In the genomic region with DNA sequence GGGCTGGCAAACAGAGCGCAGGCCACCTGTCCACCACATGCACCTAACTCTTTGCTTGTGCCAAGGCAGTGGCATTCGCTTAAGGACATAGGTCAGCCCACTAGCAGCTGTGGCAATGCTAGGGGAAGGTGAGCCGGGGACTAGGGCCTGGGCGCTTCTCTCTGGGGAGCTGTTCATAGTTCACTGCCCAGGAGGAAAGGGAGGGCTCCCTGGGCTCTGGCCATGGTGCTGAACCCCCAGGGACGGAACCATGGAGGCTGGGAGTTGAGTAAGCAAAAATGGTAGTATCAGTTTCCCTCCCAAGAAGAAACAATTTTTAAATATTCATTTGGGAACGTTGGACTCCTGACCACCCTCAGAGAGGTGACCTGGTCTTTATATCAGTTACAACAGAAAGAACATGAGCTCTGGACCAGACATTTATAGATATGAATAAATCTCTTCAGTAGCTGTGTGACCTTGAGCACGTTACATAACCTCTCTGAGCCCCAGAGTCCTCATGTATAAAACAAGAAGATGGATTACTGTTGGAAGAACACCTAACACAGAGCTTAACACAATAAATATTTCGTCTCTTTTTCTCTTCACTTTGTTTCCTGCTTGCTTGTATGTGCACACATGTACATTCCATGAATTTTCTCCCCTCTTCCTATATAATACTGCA, we compare ENCODE assay signal across 10 cellular contexts.
DNase-seq lines count a peak whose midpoint lies in the region; ATAC-seq, FAIRE-seq and TF ChIP-seq lines count a peak whose summit lies in the region.
"Had no signal": no experiment of that assay in that cellular context is flagged by ENCODE, and none has a peak within 500 bp of the region (broad histone marks: within the 10 kb centered on the region; RNA-seq: fewer than 3 reads in every experiment).

No MANE protein-coding gene starts in this region.

- no peak overlapping the region for H3K27ac Mint-ChIP-seq in activated CD4-positive, alpha-beta memory T cell treated with anti-CD3 and anti-CD28 coated beads for 36 hours
- no peak overlapping the region for H3K27ac Mint-ChIP-seq in activated CD4-positive, alpha-beta memory T cell treated with anti-CD3 and anti-CD28 coated beads, Interleukin-2, amount 10 ng/mL, durations not matched to agents 7 days and 5 days
- no peak overlapping the region for H3K27ac Mint-ChIP-seq in activated CD8-positive, alpha-beta T cell treated with anti-CD3 and anti-CD28 coated beads, Interleukin-2, amount 10 ng/mL, durations not matched to agents 7 days and 5 days
- no peak overlapping the region for H3K27ac Mint-ChIP-seq in progenitor cell of endocrine pancreas

- H3K4me1 Mint-ChIP-seq in activated CD4-positive, alpha-beta memory T cell treated with anti-CD3 and anti-CD28 coated beads for 36 hours (ENCODE audit: low read depth): no peaks in the 10 kb centered on the region
- H3K4me1 Mint-ChIP-seq in activated CD4-positive, alpha-beta memory T cell treated with anti-CD3 and anti-CD28 coated beads, Interleukin-2, amount 10 ng/mL, durations not matched to agents 7 days and 5 days: no peaks in the 10 kb centered on the region
- H3K4me1 Mint-ChIP-seq in activated CD8-positive, alpha-beta T cell treated with anti-CD3 and anti-CD28 coated beads, Interleukin-2, amount 10 ng/mL, durations not matched to agents 7 days and 5 days (ENCODE audit: low read depth): no peaks in the 10 kb centered on the region
- H3K4me1 Mint-ChIP-seq in progenitor cell of endocrine pancreas (ENCODE audit: low read depth): no peaks in the 10 kb centered on the region

- DNase-seq in activated CD4-positive, alpha-beta memory T cell treated with anti-CD3 and anti-CD28 coated beads for 36 hours: peak; percentile 14
- DNase-seq in activated CD4-positive, alpha-beta memory T cell treated with anti-CD3 and anti-CD28 coated beads, Interleukin-2, amount 10 ng/mL, durations not matched to agents 7 days and 5 days: no peak
- DNase-seq in HTR-8/SVneo (ENCODE audit: insufficient read length, low spot score) (peak; percentile 8), progenitor cell of endocrine pancreas (ENCODE audit: low spot score, unreplicated experiment) (peak; percentile 69), AML-193 (lab: John Stamatoyannopoulos, UW) (no peak), SW480 (ENCODE audit: low spot score) (no peak)
- peak; percentile 24 for DNase-seq in activated CD8-positive, alpha-beta T cell treated with anti-CD3 and anti-CD28 coated beads, Interleukin-2, amount 10 ng/mL, durations not matched to agents 7 days and 5 days
- DNase-seq: amygdala, hypothalamus had no signal

- H3K36me3 Mint-ChIP-seq in activated CD4-positive, alpha-beta memory T cell treated with anti-CD3 and anti-CD28 coated beads for 36 hours: no peaks in the 10 kb centered on the region
- H3K36me3 Mint-ChIP-seq in activated CD4-positive, alpha-beta memory T cell treated with anti-CD3 and anti-CD28 coated beads, Interleukin-2, amount 10 ng/mL, durations not matched to agents 7 days and 5 days (ENCODE audit: low read depth): no peaks in the 10 kb centered on the region
- no peaks in the 10 kb centered on the region for H3K36me3 Mint-ChIP-seq in activated CD8-positive, alpha-beta T cell treated with anti-CD3 and anti-CD28 coated beads, Interleukin-2, amount 10 ng/mL, durations not matched to agents 7 days and 5 days (ENCODE audit: low read depth)
- H3K36me3 Mint-ChIP-seq in progenitor cell of endocrine pancreas (ENCODE audit: insufficient read depth): no peaks in the 10 kb centered on the region

- intact Hi-C loops in activated CD4-positive, alpha-beta memory T cell treated with anti-CD3 and anti-CD28 coated beads for 36 hours (cut with micrococcal nuclease): no loop called here

- FAIRE-seq in HTR-8/SVneo (lab: Jason Lieb, UNC): no peak

- no peaks in the 10 kb centered on the region for H3K27me3 Mint-ChIP-seq in activated CD4-positive, alpha-beta memory T cell treated with anti-CD3 and anti-CD28 coated beads for 36 hours
- H3K27me3 Mint-ChIP-seq in activated CD4-positive, alpha-beta memory T cell treated with anti-CD3 and anti-CD28 coated beads, Interleukin-2, amount 10 ng/mL, durations not matched to agents 7 days and 5 days: no peaks in the 10 kb centered on the region
- H3K27me3 Mint-ChIP-seq in activated CD8-positive, alpha-beta T cell treated with anti-CD3 and anti-CD28 coated beads, Interleukin-2, amount 10 ng/mL, durations not matched to agents 7 days and 5 days (ENCODE audit: low read depth): no peaks in the 10 kb centered on the region
- H3K27me3 Mint-ChIP-seq in progenitor cell of endocrine pancreas: peaks cover 36% of the 10 kb centered on the region

- H3K4me3 Mint-ChIP-seq in activated CD4-positive, alpha-beta memory T cell treated with anti-CD3 and anti-CD28 coated beads for 36 hours: no peak overlapping the region
- no peak overlapping the region for H3K4me3 Mint-ChIP-seq in activated CD4-positive, alpha-beta memory T cell treated with anti-CD3 and anti-CD28 coated beads, Interleukin-2, amount 10 ng/mL, durations not matched to agents 7 days and 5 days
- no peak overlapping the region for H3K4me3 Mint-ChIP-seq in activated CD8-positive, alpha-beta T cell treated with anti-CD3 and anti-CD28 coated beads, Interleukin-2, amount 10 ng/mL, durations not matched to agents 7 days and 5 days
- H3K4me3 Mint-ChIP-seq in progenitor cell of endocrine pancreas (ENCODE audit: low read depth): no peak overlapping the region

- no peak for ATAC-seq in activated CD8-positive, alpha-beta T cell treated with anti-CD3 and anti-CD28 coated beads, Interleukin-2, amount 10 ng/mL, durations not matched to agents 7 days and 5 days
- no peak for ATAC-seq in HG03159 (IDR thresholded peaks at IDR 0.05; ENCODE audit: unreplicated experiment)

- no peaks in the 10 kb centered on the region for H3K9me3 Mint-ChIP-seq in activated CD4-positive, alpha-beta memory T cell treated with anti-CD3 and anti-CD28 coated beads for 36 hours
- no peaks in the 10 kb centered on the region for H3K9me3 Mint-ChIP-seq in activated CD4-positive, alpha-beta memory T cell treated with anti-CD3 and anti-CD28 coated beads, Interleukin-2, amount 10 ng/mL, durations not matched to agents 7 days and 5 days
- no peaks in the 10 kb centered on the region for H3K9me3 Mint-ChIP-seq in activated CD8-positive, alpha-beta T cell treated with anti-CD3 and anti-CD28 coated beads, Interleukin-2, amount 10 ng/mL, durations not matched to agents 7 days and 5 days (ENCODE audit: insufficient read depth)
- no peaks in the 10 kb centered on the region for H3K9me3 Mint-ChIP-seq in progenitor cell of endocrine pancreas (ENCODE audit: low read depth)

- CTCF ChIA-PET in activated CD4-positive, alpha-beta memory T cell treated with anti-CD3 and anti-CD28 coated beads for 36 hours (lab: Charles Lee): no interaction called here
- CTCF ChIA-PET in activated CD4-positive, alpha-beta memory T cell treated with anti-CD3 and anti-CD28 coated beads, Interleukin-2, amount 10 ng/mL, durations not matched to agents 7 days and 5 days (lab: Charles Lee): no interaction called here
- CTCF ChIA-PET in activated CD8-positive, alpha-beta T cell treated with anti-CD3 and anti-CD28 coated beads, Interleukin-2, amount 10 ng/mL, durations not matched to agents 7 days and 5 days (lab: Charles Lee): no interaction called here

- POLR2A ChIA-PET in activated CD4-positive, alpha-beta memory T cell treated with anti-CD3 and anti-CD28 coated beads for 36 hours (lab: Charles Lee): no interaction called here
- POLR2A ChIA-PET in activated CD4-positive, alpha-beta memory T cell treated with anti-CD3 and anti-CD28 coated beads, Interleukin-2, amount 10 ng/mL, durations not matched to agents 7 days and 5 days (lab: Charles Lee): no interaction called here
- POLR2A ChIA-PET in activated CD8-positive, alpha-beta T cell treated with anti-CD3 and anti-CD28 coated beads, Interleukin-2, amount 10 ng/mL, durations not matched to agents 7 days and 5 days (lab: Charles Lee): no interaction called here

- no peak for TF ChIP-seq CTCF in progenitor cell of endocrine pancreas (IDR thresholded peaks at IDR 0.05; ENCODE audit: unreplicated experiment)

Comparison
In these comparisons a context has a peak if more than half of its experiments do, and no peak if none do; other contexts are left out.
1. DNase-seq: peak in activated CD4-positive, alpha-beta memory T cell treated with anti-CD3 and anti-CD28 coated beads for 36 hours (single experiment), HTR-8/SVneo (single experiment), activated CD8-positive, alpha-beta T cell treated with anti-CD3 and anti-CD28 coated beads, Interleukin-2, amount 10 ng/mL, durations not matched to agents 7 days and 5 days (single experiment) and progenitor cell of endocrine pancreas (single experiment); none in activated CD4-positive, alpha-beta memory T cell treated with anti-CD3 and anti-CD28 coated beads, Interleukin-2, amount 10 ng/mL, durations not matched to agents 7 days and 5 days (single experiment), AML-193 (0 of 2) and SW480 (single experiment).